12 cellular contexts compared by ENCODE assay signal in the genomic region with DNA sequence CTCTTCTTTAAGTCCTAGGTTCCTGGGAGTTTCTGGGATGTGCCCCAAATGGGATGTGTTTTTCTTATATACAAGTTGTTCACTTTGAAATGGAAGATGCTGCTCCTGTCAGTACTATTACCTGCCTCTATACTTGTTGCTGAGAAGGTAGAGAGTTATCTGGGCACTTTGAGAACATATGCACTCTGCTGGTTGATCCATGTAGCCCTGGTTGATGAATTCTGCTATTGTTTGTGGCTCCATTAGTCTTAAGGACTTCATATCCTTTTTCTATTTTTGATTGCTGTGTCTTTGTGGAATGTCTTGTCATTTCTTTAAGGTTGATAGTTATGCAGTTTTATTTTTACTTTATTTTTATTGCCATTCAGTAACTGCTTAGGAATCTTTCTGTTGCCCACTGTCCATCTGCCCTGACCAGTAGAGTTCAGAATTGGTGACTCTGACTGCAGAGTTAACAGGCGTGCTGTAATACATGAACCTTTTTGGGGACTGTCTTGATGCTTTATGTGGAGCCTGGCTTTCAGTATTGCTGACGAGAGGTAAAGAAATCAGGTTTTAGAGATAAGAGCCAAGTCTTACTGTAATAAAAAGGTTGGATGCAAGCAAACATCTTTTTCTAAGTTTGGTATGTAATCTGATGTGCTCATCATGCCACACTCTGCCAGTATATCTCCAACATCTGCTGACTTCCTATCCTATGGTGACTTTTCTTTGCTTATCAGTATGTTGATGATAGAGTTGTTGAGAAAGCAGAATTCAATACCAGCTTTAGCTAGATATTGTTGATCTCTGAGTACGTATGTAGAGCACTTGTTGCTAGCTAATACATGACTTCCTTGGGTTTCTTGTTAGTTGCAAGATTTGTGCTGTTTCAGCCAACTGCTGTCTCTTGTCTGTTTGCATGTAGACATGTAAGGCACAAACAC. TPM values are rescaled to one million over a fixed set of nuclear protein-coding genes. Genes with fewer than 3 reads are reported as not detected.
A peak's percentile ranks its signal among the peaks of the same experiment; 100 is the strongest.
DNase-seq lines count a peak whose midpoint lies in the region; ATAC-seq and TF ChIP-seq lines count a peak whose summit lies in the region.
"Had no signal": no experiment of that assay in that cellular context is flagged by ENCODE, and none has a peak within 500 bp of the region (broad histone marks: within the 10 kb centered on the region; RNA-seq: fewer than 3 reads in every experiment).

No MANE protein-coding gene starts in this region.

- H3K4me2 ChIP-seq in MM.1S (ENCODE audit: low read depth, low read length), result 0 out of 2 replicates have a peak overlapping the region, but pooled peaks have one; percentile 81

- H3K9me3 Mint-ChIP-seq in Calu3 (ENCODE audit: low read depth, unreplicated experiment), result no peaks in the 10 kb centered on the region
- no peaks in the 10 kb centered on the region for H3K9me3 Mint-ChIP-seq in central memory CD8-positive, alpha-beta T cell
- H3K9me3 Mint-ChIP-seq: dendritic cell treated with granulocyte-macrophage colony-stimulating factor and Interleukin-4, amounts not matched to agents 40 ng/mL and 50 ng/mL, for 4 days had no signal

- H3K36me3 Mint-ChIP-seq in Calu3 (ENCODE audit: insufficient read depth, unreplicated experiment), result peaks cover 55% of the 10 kb centered on the region
- peaks cover 37% of the 10 kb centered on the region for H3K36me3 Mint-ChIP-seq in central memory CD8-positive, alpha-beta T cell (ENCODE audit: insufficient read depth)

- no peak overlapping the region for H3K9ac ChIP-seq in MM.1S (ENCODE audit: low read length)

- peaks cover 31% of the 10 kb centered on the region for H3K79me2 ChIP-seq in MM.1S (ENCODE audit: low read length)

- no peak overlapping the region for H3K27ac Mint-ChIP-seq in Calu3 (ENCODE audit: unreplicated experiment)
- peak overlapping the region; percentile 49 for H3K27ac Mint-ChIP-seq in central memory CD8-positive, alpha-beta T cell (ENCODE audit: low read depth)

- H3K4me3 Mint-ChIP-seq in Calu3 (ENCODE audit: low read depth, unreplicated experiment), result peak overlapping the region; percentile 83
- peak overlapping the region; percentile 86 for H3K4me3 Mint-ChIP-seq in central memory CD8-positive, alpha-beta T cell

- H4K20me1 ChIP-seq in MM.1S (ENCODE audit: insufficient read depth, low read length), result no peaks in the 10 kb centered on the region

- H3F3A ChIP-seq in MM.1S (ENCODE audit: insufficient read depth, low read length), result no peaks in the 10 kb centered on the region

- BruUV-seq in Calu3 (replicated peaks; lab: Mats Ljungman, UMichigan), result no TSS peak

- ATAC-seq in central memory CD8-positive, alpha-beta T cell (replicated peaks; ENCODE audit: extremely low read depth, poor library complexity, severe bottlenecking), result no peak

- H3K27me3 Mint-ChIP-seq in Calu3 (ENCODE audit: unreplicated experiment), result no peaks in the 10 kb centered on the region
- H3K27me3 Mint-ChIP-seq in central memory CD8-positive, alpha-beta T cell, result no peaks in the 10 kb centered on the region
- H3K27me3 Mint-ChIP-seq: dendritic cell treated with granulocyte-macrophage colony-stimulating factor and Interleukin-4, amounts not matched to agents 40 ng/mL and 50 ng/mL, for 4 days had no signal

- no peak overlapping the region for H3K4me3 ChIP-seq in MM.1S (ENCODE audit: low read length)
- peak overlapping the region in 1 of 2 experiments; percentile 91 for H3K4me3 ChIP-seq in neutrophil (ENCODE audit: low read depth in 1 of 2, low read length in 1 of 2)

- no peaks in the 10 kb centered on the region for H3K9me3 ChIP-seq in MM.1S (replicated peaks; ENCODE audit: insufficient read depth, low read length)
- no peaks in the 10 kb centered on the region for H3K9me3 ChIP-seq in neutrophil
- H3K9me3 ChIP-seq: upper lobe of left lung had no signal

- intact Hi-C loops in Calu3 (cut with micrococcal nuclease; ENCODE audit: unreplicated experiment), result no loop called here

- no peak for TF ChIP-seq CTCF in Calu3 (IDR thresholded peaks at IDR 0.05; ENCODE audit: unreplicated experiment)
- no peak for TF ChIP-seq CTCF in MM.1S (IDR thresholded peaks at IDR 0.05; ENCODE audit: low read length)
- TF ChIP-seq CTCF in neutrophil (IDR thresholded peaks at IDR 0.05), result no peak

- no peak overlapping the region for H2AFZ ChIP-seq in MM.1S (ENCODE audit: low read length)

- H3K27ac ChIP-seq in MM.1S (ENCODE audit: low read length) (no peak overlapping the region), neutrophil (peak overlapping the region; percentile 98)

- DNase-seq in Calu3, result no peak
- no peak for DNase-seq in MM.1S
- no peak for DNase-seq in central memory CD8-positive, alpha-beta T cell (ENCODE audit: low spot score in 2 of 2)
- no peak for DNase-seq in stimulated activated CD8-positive, alpha-beta memory T cell treated with anti-CD3 and anti-CD28 coated beads, Interleukin-4, amount 100 ng/mL, for 48 hours
- no peak for DNase-seq in glomerular visceral epithelial cell (ENCODE audit: extremely low spot score)
- DNase-seq in NCI-H2171 treated with DMSO at 0.1 percent for 48 hours (lab: John Stamatoyannopoulos, UW), result no peak
- DNase-seq: NCI-H510A treated with DMSO at 0.1 percent for 48 hours; occipital lobe; stimulated activated CD4-positive, alpha-beta T cell treated with anti-CD3 and anti-CD28 coated beads, Interleukin-4, amount 100 ng/mL, for 4 hours; upper lobe of left lung had no signal

- H3K27me3 ChIP-seq in MM.1S (replicated peaks; ENCODE audit: insufficient read depth, low read length) (no peaks in the 10 kb centered on the region), neutrophil (no peaks in the 10 kb centered on the region)
- H3K27me3 ChIP-seq: upper lobe of left lung had no signal

- H3K4me1 ChIP-seq in MM.1S (ENCODE audit: low read length) (peaks cover 5% of the 10 kb centered on the region), neutrophil (ENCODE audit: control insufficient read depth in 1 of 2, insufficient read depth in 1 of 2, low read depth in 1 of 2, low read length in 1 of 2) (peaks cover 46 to 52% of the 10 kb centered on the region in 2 experiments)

- H3K4me1 Mint-ChIP-seq in Calu3 (ENCODE audit: low read depth, unreplicated experiment), result peaks cover 24% of the 10 kb centered on the region
- peaks cover 68% of the 10 kb centered on the region for H3K4me1 Mint-ChIP-seq in central memory CD8-positive, alpha-beta T cell

- H3K36me3 ChIP-seq in MM.1S (replicated peaks; ENCODE audit: insufficient read depth, low read length), result no peaks in the 10 kb centered on the region
- H3K36me3 ChIP-seq in neutrophil, result peaks cover 54% of the 10 kb centered on the region

- CTCF ChIA-PET in Calu3 (lab: Charles Lee), result interaction anchor here (1.2 kb wide), 1 partner anchor 63 kb away, joined by 3 read pairs; no protein-coding TSS in a partner anchor

- no peaks in the 10 kb centered on the region for H3K9me2 ChIP-seq in MM.1S (replicated peaks; ENCODE audit: insufficient read depth, low read length)

RNA-seq across cellular contexts. Expression of a gene that starts 1.6 kb away (rescaled TPM):
- total RNA-seq in Calu3 (2022), result 61.3 and 63.4 TPM in 2 replicates

RNA-seq across cellular contexts. Expression of a gene that starts 2.2 kb away (rescaled TPM):
- total RNA-seq in Calu3 (2022), result 192 and 198 TPM in 2 replicates

RNA-seq across cellular contexts. Expression of a gene that starts 8.1 kb away (rescaled TPM):
- 38.3 and 40.4 TPM in 2 replicates for total RNA-seq in Calu3 (2022)

RNA-seq across cellular contexts. Expression of a gene that starts 18.5 kb away (rescaled TPM):
- 7.4 and 8.9 TPM in 2 replicates for total RNA-seq in Calu3 (2022)

RNA-seq across cellular contexts. Expression of a gene that starts 21.1 kb away (rescaled TPM):
- 53.2 and 60.8 TPM in 2 replicates for total RNA-seq in Calu3 (2022)
